8 cellular contexts compared by ENCODE assay signal in the genomic region with DNA sequence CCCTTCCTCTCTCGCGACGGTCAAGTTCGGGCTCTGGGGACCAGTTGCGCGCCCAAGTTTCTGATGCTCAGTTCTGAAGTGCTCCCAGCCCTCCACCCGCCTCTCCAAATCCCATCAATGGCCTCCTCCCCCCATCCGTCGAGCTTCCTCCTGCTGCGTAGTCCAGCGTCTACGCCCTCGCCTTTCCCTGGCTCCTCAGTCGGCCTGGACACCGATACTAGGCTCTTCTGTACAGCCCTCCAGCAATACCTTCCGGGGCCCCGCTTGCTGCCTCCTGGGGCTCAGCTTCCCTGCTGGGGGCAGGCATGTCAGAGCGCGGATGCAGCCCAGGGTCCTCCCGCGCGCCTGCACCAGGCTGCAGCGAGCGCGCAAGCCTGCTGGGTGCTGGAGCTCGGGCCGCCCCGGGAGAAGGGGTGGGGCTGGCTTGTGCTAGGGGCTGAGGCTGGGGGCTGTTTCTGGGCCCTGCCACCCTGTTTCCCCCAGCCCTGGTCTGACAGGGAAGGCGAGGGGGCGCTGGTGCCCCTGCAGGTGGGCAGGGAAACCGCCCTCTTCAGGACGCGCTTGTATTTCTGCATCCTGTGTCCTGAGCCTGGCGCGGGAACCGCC.
DNase-seq lines count a peak whose midpoint lies in the region; ATAC-seq, FAIRE-seq and TF ChIP-seq lines count a peak whose summit lies in the region.

No MANE protein-coding gene starts in this region.

- dilution Hi-C loops in mammary epithelial cell (cut with HindIII; ENCODE audit: low sequenced_read_pairs), result no loop called here

- peak overlapping the region in 9 of 10 donors; percentile 13 to 94 (median 85) for H3K27ac Mint-ChIP-seq in naive thymus-derived CD8-positive, alpha-beta T cell

- peaks cover 10 to 26% (median 18%) of the 10 kb centered on the region in 4 donors for H3K4me1 Mint-ChIP-seq in naive thymus-derived CD8-positive, alpha-beta T cell

- ATAC-seq in naive thymus-derived CD8-positive, alpha-beta T cell, result peak; percentile 92
- ATAC-seq in HG03108 (IDR thresholded peaks at IDR 0.05; ENCODE audit: unreplicated experiment), result no peak

- H3K27ac ChIP-seq in breast epithelium, result no peak overlapping the region
- H3K27ac ChIP-seq in mammary epithelial cell (ENCODE audit: insufficient read depth, low read depth, low read length), result no peak overlapping the region
- no peak overlapping the region for H3K27ac ChIP-seq in uterus

- WGBS in mammary epithelial cell (ENCODE audit: low coverage, missing lambda C conversion rate), result 2% methylated on average over 6 of the region's 36 CpGs

- FAIRE-seq in urothelium cell line (lab: Jason Lieb, UNC), result no peak

- H3K27me3 ChIP-seq in breast epithelium, result peaks cover 0 to 21% of the 10 kb centered on the region in 2 donors
- H3K27me3 ChIP-seq in mammary epithelial cell (ENCODE audit: insufficient read depth, low read length), result no peaks in the 10 kb centered on the region
- H3K27me3 ChIP-seq in uterus, result no peaks in the 10 kb centered on the region

- H3K9me3 ChIP-seq in breast epithelium (no peaks in the 10 kb centered on the region), mammary epithelial cell (replicated peaks; ENCODE audit: insufficient read depth, low read length) (no peaks in the 10 kb centered on the region), uterus (no peaks in the 10 kb centered on the region)

- H4K20me1 ChIP-seq in mammary epithelial cell (ENCODE audit: insufficient read depth, low read length), result no peaks in the 10 kb centered on the region

- TF ChIP-seq POLR2A in breast epithelium (IDR thresholded peaks at IDR 0.05) (no peak), uterus (IDR thresholded peaks at IDR 0.05) (no peak)

- CTCF ChIA-PET in mammary epithelial cell (lab: Charles Lee; ENCODE audit: low non-redundant PET), result no interaction called here

- H3K79me2 ChIP-seq in mammary epithelial cell (ENCODE audit: insufficient read depth, low read length), result no peaks in the 10 kb centered on the region

- intact Hi-C loops in breast epithelium (cut with DNase I; ENCODE audit: low total_unique reads), result no loop called here
- intact Hi-C loops in mammary epithelial cell (cut with micrococcal nuclease), result no loop called here
- intact Hi-C loops in uterus (cut with DNase I; ENCODE audit: low total_unique reads), result no loop called here

- no peaks in the 10 kb centered on the region for H3K9me3 Mint-ChIP-seq in naive thymus-derived CD8-positive, alpha-beta T cell

- TF ChIP-seq CTCF in breast epithelium (IDR thresholded peaks at IDR 0.05), result no peak
- no peak for TF ChIP-seq CTCF in mammary epithelial cell (conservative IDR thresholded peaks at IDR 0.05 in 1 of 2, IDR thresholded peaks at IDR 0.05 in 1 of 2; ENCODE audit: extremely low read depth in 1 of 2, insufficient read depth in 1 of 2, low read depth in 1 of 2, low read length in 2 of 2)
- no peak for TF ChIP-seq CTCF in uterus (IDR thresholded peaks at IDR 0.05)

- H3K4me3 ChIP-seq in breast epithelium, result peak overlapping the region in 2 of 3 donors; percentile 35 to 61
- no peak overlapping the region for H3K4me3 ChIP-seq in mammary epithelial cell (replicated peaks in 1 of 3; ENCODE audit: insufficient read depth in 1 of 3, low read depth in 2 of 3, low read length in 3 of 3)
- H3K4me3 ChIP-seq in uterus, result peak overlapping the region in 1 of 2 donors; percentile 14

- in situ Hi-C loops in mammary epithelial cell (cut with MboI; ENCODE audit: low sequenced_read_pairs in 2 of 2), result no loop called here

- H3K4me1 ChIP-seq in breast epithelium (no peaks in the 10 kb centered on the region), mammary epithelial cell (ENCODE audit: insufficient read depth, low read length) (no peaks in the 10 kb centered on the region), uterus (no peaks in the 10 kb centered on the region)

- peak overlapping the region; percentile 83 to 99 (median 89) for H3K4me3 Mint-ChIP-seq in naive thymus-derived CD8-positive, alpha-beta T cell

- no peaks in the 10 kb centered on the region for H3K36me3 ChIP-seq in breast epithelium
- no peaks in the 10 kb centered on the region for H3K36me3 ChIP-seq in mammary epithelial cell (ENCODE audit: insufficient read depth, low read length)
- H3K36me3 ChIP-seq in uterus, result no peaks in the 10 kb centered on the region

- H3K36me3 Mint-ChIP-seq in naive thymus-derived CD8-positive, alpha-beta T cell, result no peaks in the 10 kb centered on the region

- DNase-seq in breast epithelium (ENCODE audit: low spot score in 2 of 2) (no peak), mammary epithelial cell (no peak), urothelium cell line (ENCODE audit: low spot score) (peak; percentile 7), SHP77 (lab: John Stamatoyannopoulos, UW) (no peak), uterus (no peak)
- DNase-seq in central memory CD4-positive, alpha-beta T cell, result peak; percentile 23
- DNase-seq in naive thymus-derived CD8-positive, alpha-beta T cell, result peak in 9 of 10 donors; percentile 6 to 72 (median 31)

- no TSS peak for BruUV-seq in mammary epithelial cell (replicated peaks; lab: Mats Ljungman, UMichigan)

- H3K27me3 Mint-ChIP-seq in naive thymus-derived CD8-positive, alpha-beta T cell, result peaks cover 0 to 36% (median 6%) of the 10 kb centered on the region in 5 donors

- POLR2A ChIA-PET in naive thymus-derived CD8-positive, alpha-beta T cell (lab: Charles Lee), result interaction anchor here (0.8 to 1.6 kb wide), 3 partner anchors 11 to 60 kb away, joined by 4 to 7 read pairs (median 4); no protein-coding TSS in a partner anchor

- H3K4me2 ChIP-seq in mammary epithelial cell (ENCODE audit: insufficient read depth, low read depth, low read length), result no peak overlapping the region

- no peak overlapping the region for H3K9ac ChIP-seq in mammary epithelial cell (ENCODE audit: insufficient read depth, low read length)

- H2AFZ ChIP-seq in mammary epithelial cell (ENCODE audit: low read depth, low read length), result no peak overlapping the region

Comparison
In these comparisons a context has a peak if more than half of its experiments do, and no peak if none do; other contexts are left out.
1. H3K4me3 ChIP-seq: peak in breast epithelium (2 of 3); none in mammary epithelial cell (0 of 3).
2. DNase-seq: peak in central memory CD4-positive, alpha-beta T cell (single experiment), naive thymus-derived CD8-positive, alpha-beta T cell (9 of 10) and urothelium cell line (single experiment); none in breast epithelium (0 of 2), mammary epithelial cell (single experiment), SHP77 (0 of 2) and uterus (0 of 2).